22 cellular contexts compared by ENCODE assay signal in the genomic region with DNA sequence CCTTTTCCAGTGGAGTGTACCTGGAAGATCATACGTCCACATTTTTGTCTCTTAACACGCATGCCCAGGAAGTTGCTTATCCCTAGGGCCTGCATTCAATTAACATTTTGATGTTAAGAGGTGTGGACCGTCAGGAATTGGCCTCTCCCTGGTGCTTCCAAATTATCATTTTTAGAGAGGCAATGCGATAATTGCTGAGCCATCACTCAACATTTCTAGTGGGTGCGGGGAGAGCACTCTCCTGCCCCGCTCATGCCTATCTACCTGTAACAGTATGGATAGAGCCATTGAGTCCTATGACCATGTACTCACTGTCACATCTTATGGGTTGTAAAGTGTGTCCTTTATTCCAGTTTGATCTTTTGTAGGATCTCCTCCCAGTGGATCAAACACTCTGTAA. TPM values are rescaled to one million over a fixed set of nuclear protein-coding genes. Genes with fewer than 3 reads are reported as not detected.
A peak's percentile ranks its signal among the peaks of the same experiment; 100 is the strongest.
DNase-seq lines count a peak whose midpoint lies in the region; ATAC-seq, FAIRE-seq and TF ChIP-seq lines count a peak whose summit lies in the region.
"Had no signal": no experiment of that assay in that cellular context is flagged by ENCODE, and none has a peak within 500 bp of the region (broad histone marks: within the 10 kb centered on the region; RNA-seq: fewer than 3 reads in every experiment).

No MANE protein-coding gene starts in this region.

- in situ Hi-C loops in HepG2 (cut with HindIII; ENCODE audit: extremely low pct_ligation_motif_present, low pct_unique_long_range_greater_than_20kb) = no loop called here

- intact Hi-C loops in HepG2 (cut with micrococcal nuclease; ENCODE audit: unreplicated experiment) (loop anchor here (2.0 kb wide), 1 partner anchor 19 kb away; no protein-coding TSS in a partner anchor), right lobe of liver (cut with DNase I) (no loop called here), colonic mucosa (cut with DNase I) (no loop called here)

- no peaks in the 10 kb centered on the region for H4K20me1 ChIP-seq in HepG2 (ENCODE audit: insufficient read depth, low read length)
- H4K20me1 ChIP-seq: BLaER1 treated with 17β-estradiol and CSF1 and Interleukin-3, amounts not matched to agents 10 nM and 100 nM had no signal

- peaks cover 11% of the 10 kb centered on the region for H3K4me1 Mint-ChIP-seq in endothelial cell (ENCODE audit: unreplicated experiment)

- POLR2A ChIA-PET in HepG2 (lab: Yijun Ruan, JAX) = interaction anchor here (2.6 kb wide), 1 partner anchor 12 kb away, joined by 11 read pairs; no protein-coding TSS in a partner anchor

- no peak overlapping the region for H3K18ac ChIP-seq in trophoblast cell (ENCODE audit: low read length)

- H3K14ac ChIP-seq in trophoblast cell (ENCODE audit: low read length) = no peak overlapping the region

- H4K91ac ChIP-seq in trophoblast cell (ENCODE audit: low read depth, low read length) = no peak overlapping the region

- H3K4me1 ChIP-seq in HepG2 (ENCODE audit: insufficient read depth, low read length) = peaks cover 61% of the 10 kb centered on the region
- H3K4me1 ChIP-seq in right lobe of liver = no peaks in the 10 kb centered on the region
- peaks cover 12% of the 10 kb centered on the region for H3K4me1 ChIP-seq in colonic mucosa
- peaks cover 12 to 18% of the 10 kb centered on the region in 2 experiments for H3K4me1 ChIP-seq in trophoblast cell (ENCODE audit: control insufficient read depth in 1 of 2, insufficient read depth in 2 of 2, low read length in 2 of 2)

- H4K8ac ChIP-seq in trophoblast cell (ENCODE audit: low read depth, low read length) = no peak overlapping the region

- H3K27ac ChIP-seq in HepG2 (ENCODE audit: extremely low read length, insufficient read depth, low read length) = no peak overlapping the region
- no peak overlapping the region for H3K27ac ChIP-seq in right lobe of liver
- peak overlapping the region; percentile 0 for H3K27ac ChIP-seq in colonic mucosa
- H3K27ac ChIP-seq in trophoblast cell (ENCODE audit: low read depth, low read length) = no peak overlapping the region
- H3K27ac ChIP-seq: 22Rv1; A549; BLaER1 treated with 17β-estradiol and CSF1 and Interleukin-3, amounts not matched to agents 10 nM and 100 nM; C4-2B had no signal

- H3K9me3 ChIP-seq in HepG2 (ENCODE audit: low read length) = no peaks in the 10 kb centered on the region
- no peaks in the 10 kb centered on the region for H3K9me3 ChIP-seq in right lobe of liver
- H3K9me3 ChIP-seq in colonic mucosa = no peaks in the 10 kb centered on the region
- no peaks in the 10 kb centered on the region for H3K9me3 ChIP-seq in trophoblast cell (ENCODE audit: insufficient read depth, low read depth, low read length)
- H3K9me3 ChIP-seq: A549; BLaER1 treated with 17β-estradiol and CSF1 and Interleukin-3, amounts not matched to agents 10 nM and 100 nM had no signal

- no peak overlapping the region for H3K4me3 ChIP-seq in HepG2 (replicated peaks in 1 of 3; ENCODE audit: insufficient read depth in 1 of 3, low read depth in 2 of 3, low read length in 3 of 3)
- H3K4me3 ChIP-seq in right lobe of liver = no peak overlapping the region
- no peak overlapping the region for H3K4me3 ChIP-seq in colonic mucosa
- no peak overlapping the region for H3K4me3 ChIP-seq in trophoblast cell (ENCODE audit: low read depth, low read length)
- H3K4me3 ChIP-seq: A549; BLaER1 treated with 17β-estradiol and CSF1 and Interleukin-3, amounts not matched to agents 10 nM and 100 nM had no signal

- H3K27ac Mint-ChIP-seq in endothelial cell (ENCODE audit: unreplicated experiment) = no peak overlapping the region
- H3K27ac Mint-ChIP-seq: B cell; CD4-positive, alpha-beta T cell; CD8-positive, alpha-beta T cell had no signal

- H2AK5ac ChIP-seq in trophoblast cell (ENCODE audit: low read length) = peak overlapping the region; percentile 84

- H3K36me3 Mint-ChIP-seq in endothelial cell (ENCODE audit: low read depth, unreplicated experiment) = no peaks in the 10 kb centered on the region
- H3K36me3 Mint-ChIP-seq: CD8-positive, alpha-beta T cell had no signal

- no peak for TF ChIP-seq RAD21 in HepG2 (CRISPR knock-in tag; IDR thresholded peaks at IDR 0.05)

- ATAC-seq in HepG2 (no peak), right lobe of liver (no peak), HG03378 (IDR thresholded peaks at IDR 0.05; ENCODE audit: unreplicated experiment) (no peak)
- ATAC-seq: A549; CD8-positive, alpha-beta T cell had no signal

- H3K4ac ChIP-seq in trophoblast cell (ENCODE audit: low read depth, low read length) = no peak overlapping the region

- WGBS in HepG2 (ENCODE audit: low lambda C conversion rate) = 97% methylated on average over 6 of the region's 6 CpGs
- WGBS in right lobe of liver (ENCODE audit: insufficient coverage, low coverage, low lambda C conversion rate, missing lambda C conversion rate) = 93% methylated on average over 5 of the region's 6 CpGs
- no CpG with 5 or more reads among the region's 6 CpGs for WGBS in trophoblast cell (ENCODE audit: extremely low coverage, insufficient coverage, insufficient read length)

- peaks cover 16% of the 10 kb centered on the region for H3K79me1 ChIP-seq in trophoblast cell (ENCODE audit: low read length)

- H3K27me3 Mint-ChIP-seq in endothelial cell (ENCODE audit: unreplicated experiment) = peaks cover 8% of the 10 kb centered on the region
- H3K27me3 Mint-ChIP-seq: B cell; CD4-positive, alpha-beta T cell had no signal

- H3K4me2 ChIP-seq in HepG2 (ENCODE audit: low read depth, low read length) (peak overlapping the region; percentile 81), trophoblast cell (ENCODE audit: low read length) (no peak overlapping the region)
- H3K4me2 ChIP-seq: A549; BLaER1 treated with 17β-estradiol and CSF1 and Interleukin-3, amounts not matched to agents 10 nM and 100 nM had no signal

- no peak overlapping the region for H4K12ac ChIP-seq in trophoblast cell (ENCODE audit: low read depth, low read length)

- no peak for FAIRE-seq in HepG2 (lab: Jason Lieb, UNC)
- FAIRE-seq: A549, GM12891 had no signal

- CTCF ChIA-PET in HepG2 (lab: Yijun Ruan, JAX; ENCODE audit: low intra/inter-chr PET ratio, low total read pairs) = no interaction called here

- no peak overlapping the region for H3K23ac ChIP-seq in trophoblast cell (ENCODE audit: low read length)

- H3K27me3 ChIP-seq in HepG2 (ENCODE audit: control insufficient read depth in 1 of 2, insufficient read depth in 2 of 2, low read length in 2 of 2) = no peaks in the 10 kb centered on the region
- H3K27me3 ChIP-seq in right lobe of liver = no peaks in the 10 kb centered on the region
- no peaks in the 10 kb centered on the region for H3K27me3 ChIP-seq in colonic mucosa
- no peaks in the 10 kb centered on the region for H3K27me3 ChIP-seq in trophoblast cell (ENCODE audit: insufficient read depth, low read length)
- H3K27me3 ChIP-seq: BLaER1 treated with 17β-estradiol and CSF1 and Interleukin-3, amounts not matched to agents 10 nM and 100 nM had no signal

- H3K36me3 ChIP-seq in HepG2 (replicated peaks in 1 of 2; ENCODE audit: control insufficient read depth in 1 of 2, insufficient read depth in 2 of 2, low read length in 2 of 2) (no peaks in the 10 kb centered on the region), right lobe of liver (no peaks in the 10 kb centered on the region), colonic mucosa (no peaks in the 10 kb centered on the region), trophoblast cell (ENCODE audit: control insufficient read depth in 1 of 2, insufficient read depth in 2 of 2, low read length in 2 of 2) (no peaks in the 10 kb centered on the region)
- H3K36me3 ChIP-seq: BLaER1 treated with 17β-estradiol and CSF1 and Interleukin-3, amounts not matched to agents 10 nM and 100 nM had no signal

- H3K79me2 ChIP-seq in HepG2 (ENCODE audit: insufficient read depth, low read length) = no peaks in the 10 kb centered on the region
- H3K79me2 ChIP-seq in trophoblast cell (ENCODE audit: control insufficient read depth, insufficient read depth, low read length, poor library complexity) = no peaks in the 10 kb centered on the region

- TF ChIP-seq EP300 in HepG2 (IDR thresholded peaks at IDR 0.05; ENCODE audit: low read depth in 2 of 2, low read length in 2 of 2) (no peak), HepG2 (CRISPR knock-in tag; IDR thresholded peaks at IDR 0.05; ENCODE audit: borderline replicate concordance) (no peak)

- no peak for TF ChIP-seq CTCF in HepG2 (CRISPR knock-in tag; IDR thresholded peaks at IDR 0.05)
- TF ChIP-seq CTCF in right lobe of liver (IDR thresholded peaks at IDR 0.05) = no peak
- TF ChIP-seq CTCF in colonic mucosa (IDR thresholded peaks at IDR 0.05) = no peak
- TF ChIP-seq CTCF in endothelial cell (IDR thresholded peaks at IDR 0.05; ENCODE audit: unreplicated experiment) = no peak

- DNase-seq in HepG2 (ENCODE audit: low spot score) = no peak
- no peak for DNase-seq in right lobe of liver
- DNase-seq in colonic mucosa = no peak
- no peak for DNase-seq in trophoblast cell
- no peak for DNase-seq in endothelial cell (ENCODE audit: low spot score)
- DNase-seq: AML-193; CD4-positive, alpha-beta T cell; CD8-positive, alpha-beta T cell; DMS 273 treated with DMSO at 0.1 percent for 48 hours; DMS153; DMS53; DMS79; DND-41; EL; GF-D8 had no signal

- no peak overlapping the region for H3K4me3 Mint-ChIP-seq in endothelial cell (ENCODE audit: unreplicated experiment)
- H3K4me3 Mint-ChIP-seq: B cell; CD4-positive, alpha-beta T cell; CD8-positive, alpha-beta T cell had no signal

- H3K9ac ChIP-seq in HepG2 (ENCODE audit: insufficient read depth, low read depth, low read length) (no peak overlapping the region), colonic mucosa (ENCODE audit: low read depth in 2 of 2, low read length in 2 of 2) (no peak overlapping the region), trophoblast cell (ENCODE audit: low read length) (no peak overlapping the region)
- H3K9ac ChIP-seq: BLaER1 treated with 17β-estradiol and CSF1 and Interleukin-3, amounts not matched to agents 10 nM and 100 nM had no signal

- peak overlapping the region; percentile 58 for H2BK120ac ChIP-seq in trophoblast cell (ENCODE audit: insufficient read depth, low read length, poor library complexity)

- no TSS peak for BruUV-seq in HepG2 (replicated peaks; lab: Mats Ljungman, UMichigan)

- peak overlapping the region; percentile 69 for H2BK12ac ChIP-seq in trophoblast cell (ENCODE audit: low read length)

- H3K9me3 Mint-ChIP-seq in endothelial cell (ENCODE audit: unreplicated experiment) = no peaks in the 10 kb centered on the region
- H3K9me3 Mint-ChIP-seq: CD4-positive, alpha-beta T cell; CD8-positive, alpha-beta T cell had no signal

- no peak overlapping the region for H2AFZ ChIP-seq in HepG2 (ENCODE audit: low read length)
- no peak overlapping the region for H2AFZ ChIP-seq in trophoblast cell (ENCODE audit: insufficient read depth, low read length, poor library complexity)

- TF ChIP-seq POLR2A in HepG2 (IDR thresholded peaks at IDR 0.05; ENCODE audit: insufficient read depth in 1 of 2, low read depth in 2 of 2, low read length in 2 of 2) = no peak
- TF ChIP-seq POLR2A in right lobe of liver (IDR thresholded peaks at IDR 0.05) = no peak

- no peak overlapping the region for H2BK5ac ChIP-seq in trophoblast cell (ENCODE audit: low read depth, low read length, poor library complexity)

RNA-seq across cellular contexts. Expression of gene PAQR8, which starts 37.7 kb away (rescaled TPM):
- total RNA-seq in HepG2 (2016; rRNA removed; fragmentation: Illumina TruSeq; extraction: Trizol) (26.2 and 37.7 TPM in 2 replicates), right lobe of liver (1 to 10 TPM in 3 of 6 experiments, under 1 TPM in 3; 0.29 to 1.5 (median 0.77) TPM), colonic mucosa (10 to 100 TPM; 65.8 to 87.8 TPM), endothelial cell (ENCODE audit: unreplicated experiment) (7.5 TPM)
- 3.1 and 3.4 TPM in 2 replicates for total RNA-seq in HepG2 (2016; cell fraction: cytosol; rRNA removed; fragmentation: Illumina TruSeq; extraction: Trizol; ENCODE audit: low read depth)
- 25.3 and 36.5 TPM in 2 replicates for total RNA-seq in HepG2 (2016; cell fraction: insoluble cytoplasmic fraction; rRNA removed; fragmentation: Illumina TruSeq; extraction: Trizol)
- 16.5 TPM in 2 replicates for total RNA-seq in HepG2 (2016; cell fraction: membrane; rRNA removed; fragmentation: Illumina TruSeq; extraction: Trizol)
- total RNA-seq in HepG2 (2016; cell fraction: nucleus; rRNA removed; fragmentation: Illumina TruSeq; extraction: Trizol) = 36.5 and 38.6 TPM in 2 replicates
- polyA plus RNA-seq in HepG2 (2011; rRNA removed) = 36.5 and 50.7 TPM in 2 replicates
- 33.7 and 46.9 TPM in 2 replicates for polyA plus RNA-seq in HepG2 (2011; cell fraction: cytosol; rRNA removed)
- 17.0 and 22.0 TPM in 2 replicates for polyA plus RNA-seq in HepG2 (2011; cell fraction: nucleus; rRNA removed)
- 18.9 and 24.9 TPM in 2 replicates for polyA plus RNA-seq in HepG2 (2012)
- 2.3 and 2.8 TPM in 2 replicates for polyA plus RNA-seq in HepG2 (2016; cell fraction: cytosol; fragmentation: Illumina TruSeq; extraction: Trizol; ENCODE audit: low read depth)
- polyA plus RNA-seq in HepG2 (2016; cell fraction: insoluble cytoplasmic fraction; fragmentation: Illumina TruSeq; extraction: Trizol; ENCODE audit: low read depth) = 23.7 TPM in 2 replicates
- 8.0 and 8.6 TPM in 2 replicates for polyA plus RNA-seq in HepG2 (2016; cell fraction: membrane; fragmentation: Illumina TruSeq; extraction: Trizol; ENCODE audit: low read depth)
- 41.8 and 43.1 TPM in 2 replicates for polyA plus RNA-seq in HepG2 (2016; cell fraction: nucleus; fragmentation: Illumina TruSeq; extraction: Trizol; ENCODE audit: insufficient read depth, low read depth)
- polyA minus RNA-seq in HepG2 (2011; rRNA and poly(A)+ RNA removed; ENCODE audit: low replicate concordance) = 0.87 and 184 TPM in 2 replicates
- polyA minus RNA-seq in HepG2 (2011; cell fraction: cytosol; rRNA and poly(A)+ RNA removed) = 34.4 and 49.4 TPM in 2 replicates
- 30.6 and 38.9 TPM in 2 replicates for polyA minus RNA-seq in HepG2 (2011; cell fraction: nucleus; rRNA and poly(A)+ RNA removed)
- polyA plus RNA-seq in trophoblast cell (2013) = 141 and 153 TPM in 2 replicates

RNA-seq across cellular contexts. Expression of gene MCM3, which starts 39.7 kb away (rescaled TPM):
- total RNA-seq in HepG2 (2016; rRNA removed; fragmentation: Illumina TruSeq; extraction: Trizol) = 288 and 336 TPM in 2 replicates
- 27.6 and 36.1 TPM in 2 replicates for total RNA-seq in HepG2 (2016; cell fraction: cytosol; rRNA removed; fragmentation: Illumina TruSeq; extraction: Trizol; ENCODE audit: low read depth)
- 287 and 310 TPM in 2 replicates for total RNA-seq in HepG2 (2016; cell fraction: insoluble cytoplasmic fraction; rRNA removed; fragmentation: Illumina TruSeq; extraction: Trizol)
- 67.0 and 76.9 TPM in 2 replicates for total RNA-seq in HepG2 (2016; cell fraction: membrane; rRNA removed; fragmentation: Illumina TruSeq; extraction: Trizol)
- total RNA-seq in HepG2 (2016; cell fraction: nucleus; rRNA removed; fragmentation: Illumina TruSeq; extraction: Trizol) = 222 and 236 TPM in 2 replicates
- polyA plus RNA-seq in HepG2 (2011; rRNA removed) = 110 and 164 TPM in 2 replicates
- 97.2 and 124 TPM in 2 replicates for polyA plus RNA-seq in HepG2 (2011; cell fraction: cytosol; rRNA removed)
- 135 and 203 TPM in 2 replicates for polyA plus RNA-seq in HepG2 (2011; cell fraction: nucleus; rRNA removed)
- 70.9 and 88.3 TPM in 2 replicates for polyA plus RNA-seq in HepG2 (2012)
- polyA plus RNA-seq in HepG2 (2016; cell fraction: cytosol; fragmentation: Illumina TruSeq; extraction: Trizol; ENCODE audit: low read depth) = 14.8 and 17.4 TPM in 2 replicates
- polyA plus RNA-seq in HepG2 (2016; cell fraction: insoluble cytoplasmic fraction; fragmentation: Illumina TruSeq; extraction: Trizol; ENCODE audit: low read depth) = 255 and 266 TPM in 2 replicates
- 29.0 and 35.9 TPM in 2 replicates for polyA plus RNA-seq in HepG2 (2016; cell fraction: membrane; fragmentation: Illumina TruSeq; extraction: Trizol; ENCODE audit: low read depth)
- 238 and 239 TPM in 2 replicates for polyA plus RNA-seq in HepG2 (2016; cell fraction: nucleus; fragmentation: Illumina TruSeq; extraction: Trizol; ENCODE audit: insufficient read depth, low read depth)
- 258 and 404 TPM in 2 replicates for polyA minus RNA-seq in HepG2 (2011; rRNA and poly(A)+ RNA removed; ENCODE audit: low replicate concordance)
- polyA minus RNA-seq in HepG2 (2011; cell fraction: cytosol; rRNA and poly(A)+ RNA removed) = 66.4 and 93.7 TPM in 2 replicates
- polyA minus RNA-seq in HepG2 (2011; cell fraction: nucleus; rRNA and poly(A)+ RNA removed) = 123 and 171 TPM in 2 replicates
- 10 to 100 TPM in 3 of 6 experiments, 1 to 10 TPM in 3; 6.6 to 35.9 (median 10.5) TPM for total RNA-seq in right lobe of liver
- total RNA-seq in colonic mucosa = 100 to 1,000 TPM in 1 of 2 donors, 10 to 100 TPM in 1; 28.9 to 117 TPM
- polyA plus RNA-seq in trophoblast cell (2013) = 53.0 and 56.6 TPM in 2 replicates
- total RNA-seq in endothelial cell (ENCODE audit: unreplicated experiment) = 50.0 TPM
